ENCODE assay signal across 8 cellular contexts in genomic region chr3:160564949-160565441, GRCh38. TPM values are rescaled to one million over a fixed set of nuclear protein-coding genes. Genes with fewer than 3 reads are reported as not detected.
A peak's percentile ranks its signal among the peaks of the same experiment; 100 is the strongest.
DNase-seq lines count a peak whose midpoint lies in the region; ATAC-seq, FAIRE-seq and TF ChIP-seq lines count a peak whose summit lies in the region.

No MANE protein-coding gene starts in this region.

- ATAC-seq in GM18861 (IDR thresholded peaks at IDR 0.05; ENCODE audit: unreplicated experiment) (peak; percentile 34), HG03064 (IDR thresholded peaks at IDR 0.05; ENCODE audit: low read depth, unreplicated experiment) (peak; percentile 47), foreskin keratinocyte (peak; percentile 57)

- H3K27ac ChIP-seq in foreskin keratinocyte: peak overlapping the region; percentile 88

- peak overlapping the region; percentile 93 for H3K4me3 ChIP-seq in AG09309 (ENCODE audit: control insufficient read depth, low read depth, low read length)

- TF ChIP-seq CTCF in AG09309 (IDR thresholded peaks at IDR 0.05; ENCODE audit: control insufficient read depth, insufficient read depth, low read depth, low read length, missing control alignments) (no peak), foreskin keratinocyte (conservative IDR thresholded peaks at IDR 0.05) (no peak)

- peaks cover 22% of the 10 kb centered on the region for H3K4me1 ChIP-seq in foreskin keratinocyte

- no peaks in the 10 kb centered on the region for H3K27me3 ChIP-seq in foreskin keratinocyte

- no peak for DNase-seq in AG09309 (ENCODE audit: low read depth)
- DNase-seq in NCI-H526 treated with DMSO at 0.1 percent for 48 hours (lab: John Stamatoyannopoulos, UW): peak; percentile 59
- DNase-seq in activated T-helper 9 cell treated with anti-CD3 and anti-CD28 coated beads, Interleukin-2, amount 50 U/mL, for 16 hours (ENCODE audit: low read depth): peak; percentile 47
- peak in 1 of 2 donors; percentile 40 for DNase-seq in foreskin keratinocyte
- peak; percentile 61 for DNase-seq in occipital lobe (lab: John Stamatoyannopoulos, UW)
- peak; percentile 52 for DNase-seq in urothelium cell line (ENCODE audit: low spot score)

- FAIRE-seq in urothelium cell line (lab: Jason Lieb, UNC): no peak

RNA-seq across cellular contexts. Expression of gene KPNA4, which starts 0.4 kb away (rescaled TPM):
- 52.4 and 55.5 TPM in 2 replicates for total RNA-seq in foreskin keratinocyte
- 13.6 and 15.2 TPM in 2 replicates for polyA plus RNA-seq in foreskin keratinocyte
- total RNA-seq in occipital lobe: 49.0 TPM
